8 cellular contexts compared by ENCODE assay signal in genomic region chr22:23716811-23717801, GRCh38. TPM values are rescaled to one million over a fixed set of nuclear protein-coding genes. Genes with fewer than 3 reads are reported as not detected.
DNase-seq lines count a peak whose midpoint lies in the region; TF ChIP-seq lines count a peak whose summit lies in the region.

No MANE protein-coding gene starts in this region.

- peaks cover 2% of the 10 kb centered on the region for H3K79me1 ChIP-seq in mesendoderm (ENCODE audit: low read length)

- peak overlapping the region; percentile 81 for H3K27ac Mint-ChIP-seq in endodermal cell

- H3K27me3 ChIP-seq in endodermal cell (ENCODE audit: control insufficient read depth, insufficient read depth, low read length, poor library complexity, severe bottlenecking) (no peaks in the 10 kb centered on the region), mesendoderm (ENCODE audit: insufficient read depth, low read length, poor library complexity) (no peaks in the 10 kb centered on the region)

- no peaks in the 10 kb centered on the region for H3K27me3 Mint-ChIP-seq in endodermal cell (ENCODE audit: insufficient read depth)

- H3K36me3 ChIP-seq in endodermal cell (ENCODE audit: control insufficient read depth, insufficient read depth, low read length) (peaks cover 17% of the 10 kb centered on the region), mesendoderm (ENCODE audit: control insufficient read depth, insufficient read depth, low read length) (no peaks in the 10 kb centered on the region)

- H3K27ac ChIP-seq in endodermal cell (ENCODE audit: low read depth, low read length) (peak overlapping the region; percentile 60), mesendoderm (ENCODE audit: low read depth, low read length) (peak overlapping the region; percentile 8)

- TF ChIP-seq POLR2A in GM19193 (IDR thresholded peaks at IDR 0.05; ENCODE audit: extremely low read depth, insufficient read depth, insufficient read length) = peak; percentile 80

- H3K4me1 ChIP-seq in endodermal cell (ENCODE audit: control insufficient read depth, insufficient read depth, low read length) (no peaks in the 10 kb centered on the region), mesendoderm (ENCODE audit: control insufficient read depth, low read depth, low read length) (no peaks in the 10 kb centered on the region)

- H2AK5ac ChIP-seq in mesendoderm (ENCODE audit: low read length) = no peak overlapping the region

- no peaks in the 10 kb centered on the region for H3K4me1 Mint-ChIP-seq in endodermal cell

- no peak overlapping the region for H2BK15ac ChIP-seq in mesendoderm (replicated peaks; ENCODE audit: low read depth)

- H2BK120ac ChIP-seq in mesendoderm (ENCODE audit: low read depth, low read length) = no peak overlapping the region

- no peak overlapping the region for H2BK5ac ChIP-seq in mesendoderm (ENCODE audit: low read length)

- peak overlapping the region; percentile 72 for H3K4me3 Mint-ChIP-seq in endodermal cell

- H3K4me2 ChIP-seq in mesendoderm (ENCODE audit: low read length) = peak overlapping the region; percentile 29

- H3K4me3 ChIP-seq in AG10803 (ENCODE audit: low read length) (peak overlapping the region; percentile 86), endodermal cell (ENCODE audit: low read length) (peak overlapping the region; percentile 83), mesendoderm (ENCODE audit: low read length) (peak overlapping the region; percentile 95)

- peak overlapping the region; percentile 97 for H3K56ac ChIP-seq in mesendoderm (ENCODE audit: low read length)

- H3K23ac ChIP-seq in mesendoderm (ENCODE audit: low read length) = peak overlapping the region; percentile 80

- 6 to 12% methylated on average over 36 to 84 of the region's 84 CpGs for WGBS in endodermal cell (ENCODE audit: insufficient coverage in 1 of 2, insufficient read length in 1 of 2), 2 experiments
- no CpG with 5 or more reads among the region's 84 CpGs for WGBS in mesendoderm (ENCODE audit: extremely low coverage, insufficient coverage, low lambda C conversion rate)

- no peaks in the 10 kb centered on the region for H3K9me3 Mint-ChIP-seq in endodermal cell

- no peak overlapping the region for H4K8ac ChIP-seq in mesendoderm (ENCODE audit: low read depth, low read length)

- peak overlapping the region; percentile 75 for H3K9ac ChIP-seq in endodermal cell (ENCODE audit: extremely low read depth, low read length, poor library complexity, severe bottlenecking)
- H3K9ac ChIP-seq in mesendoderm (ENCODE audit: low read length) = peak overlapping the region; percentile 80

- TF ChIP-seq CTCF in AG10803 (conservative IDR thresholded peaks at IDR 0.05; ENCODE audit: low read length) (no peak), endodermal cell (conservative IDR thresholded peaks at IDR 0.05) (no peak)

- H3K79me2 ChIP-seq in mesendoderm (ENCODE audit: control insufficient read depth, insufficient read depth, low read length) = no peaks in the 10 kb centered on the region

- H3K18ac ChIP-seq in mesendoderm (ENCODE audit: low read length) = peak overlapping the region; percentile 5

- DNase-seq in AG10803 (ENCODE audit: low read depth) = peak; percentile 80
- DNase-seq in HS-5 (ENCODE audit: low read depth) = peak; percentile 51
- peak; percentile 75 for DNase-seq in NOMO-1 treated with DMSO at 0.1 percent for 48 hours (lab: John Stamatoyannopoulos, UW; ENCODE audit: unreplicated experiment)
- peak; percentile 40 for DNase-seq in activated CD8-positive, alpha-beta memory T cell treated with anti-CD3 and anti-CD28 coated beads, Interleukin-2, amount 50 U/mL, for 24 hours (ENCODE audit: extremely low read depth)
- peak; percentile 94 for DNase-seq in endodermal cell
- DNase-seq in mesendoderm = peak; percentile 94
- peak; percentile 51 for DNase-seq in stimulated activated CD8-positive, alpha-beta memory T cell treated with anti-CD3 and anti-CD28 coated beads, Interleukin-12 subunit alpha, Interleukin-12 subunit beta, amount 100 ng/mL, for 24 hours (ENCODE audit: extremely low read depth)

- no peak overlapping the region for H4K5ac ChIP-seq in mesendoderm (ENCODE audit: low read length)

- H3K4ac ChIP-seq in mesendoderm (ENCODE audit: low read depth, low read length) = peak overlapping the region; percentile 66

- peaks cover 17% of the 10 kb centered on the region for H3K36me3 Mint-ChIP-seq in endodermal cell (ENCODE audit: low read depth)

- no peaks in the 10 kb centered on the region for H3K9me3 ChIP-seq in endodermal cell (ENCODE audit: control insufficient read depth, low read length)

RNA-seq across cellular contexts. Expression of gene RGL4, which starts 26.3 kb away (rescaled TPM):
- total RNA-seq in endodermal cell = not detected
- not detected for polyA plus RNA-seq in endodermal cell (2013, experiment 1 of 2)
- polyA plus RNA-seq in endodermal cell (2013, experiment 2 of 2) = not detected
- polyA plus RNA-seq in mesendoderm (2013, experiment 1 of 2) = not detected
- not detected for polyA plus RNA-seq in mesendoderm (2013, experiment 2 of 2)

RNA-seq across cellular contexts. Expression of gene ZNF70, which starts 33.8 kb away (rescaled TPM):
- 1 to 10 TPM; 4.7 to 5.7 TPM for total RNA-seq in endodermal cell
- 4.4 TPM for polyA plus RNA-seq in endodermal cell (2013, experiment 1 of 2)
- 3.8 TPM for polyA plus RNA-seq in endodermal cell (2013, experiment 2 of 2)
- 1.3 TPM for polyA plus RNA-seq in mesendoderm (2013, experiment 1 of 2)
- 1.2 TPM for polyA plus RNA-seq in mesendoderm (2013, experiment 2 of 2)

RNA-seq across cellular contexts. Expression of gene VPREB3, which starts 37.1 kb away (rescaled TPM):
- not detected for total RNA-seq in endodermal cell
- not detected for polyA plus RNA-seq in endodermal cell (2013, experiment 1 of 2)
- not detected for polyA plus RNA-seq in endodermal cell (2013, experiment 2 of 2)
- polyA plus RNA-seq in mesendoderm (2013, experiment 1 of 2) = 0.22 TPM
- polyA plus RNA-seq in mesendoderm (2013, experiment 2 of 2) = 0.21 TPM

RNA-seq across cellular contexts. Expression of gene C22orf15, which starts 45.7 kb away (rescaled TPM):
- total RNA-seq in endodermal cell = 1 to 10 TPM; 1.5 to 2.2 TPM
- polyA plus RNA-seq in endodermal cell (2013, experiment 1 of 2) = 2.7 TPM
- polyA plus RNA-seq in endodermal cell (2013, experiment 2 of 2) = 3.0 TPM
- 1.6 TPM for polyA plus RNA-seq in mesendoderm (2013, experiment 1 of 2)
- polyA plus RNA-seq in mesendoderm (2013, experiment 2 of 2) = 1.7 TPM

RNA-seq across cellular contexts. Expression of gene CHCHD10, which starts 50.7 kb away (rescaled TPM):
- total RNA-seq in endodermal cell = 100 to 1,000 TPM in 1 of 2 donors, 10 to 100 TPM in 1; 76.1 to 103 TPM
- 75.1 TPM for polyA plus RNA-seq in endodermal cell (2013, experiment 1 of 2)
- 66.0 TPM for polyA plus RNA-seq in endodermal cell (2013, experiment 2 of 2)
- 186 TPM for polyA plus RNA-seq in mesendoderm (2013, experiment 1 of 2)
- 187 TPM for polyA plus RNA-seq in mesendoderm (2013, experiment 2 of 2)

Comparison
In these comparisons a context has a peak if more than half of its experiments do, and no peak if none do; other contexts are left out.
1. Peak in every context shown above with its lines: DNase-seq, H3K4me3 ChIP-seq and H3K27ac ChIP-seq.
2. DNase-seq: peak in every context shown above with its lines; median percentile 94 in endodermal cell; 94 in mesendoderm; 80 in AG10803; 75 in NOMO-1 treated with DMSO at 0.1 percent for 48 hours; 51 in HS-5; 51 in stimulated activated CD8-positive, alpha-beta memory T cell treated with anti-CD3 and anti-CD28 coated beads, Interleukin-12 subunit alpha, Interleukin-12 subunit beta, amount 100 ng/mL, for 24 hours; 40 in activated CD8-positive, alpha-beta memory T cell treated with anti-CD3 and anti-CD28 coated beads, Interleukin-2, amount 50 U/mL, for 24 hours.